17 cellular contexts compared by ENCODE assay signal in genomic region chr19:7213628-7214328, GRCh38.
DNase-seq lines count a peak whose midpoint lies in the region; ATAC-seq, FAIRE-seq and TF ChIP-seq lines count a peak whose summit lies in the region.
"Had no signal": no experiment of that assay in that cellular context is flagged by ENCODE, and none has a peak within 500 bp of the region (broad histone marks: within the 10 kb centered on the region; RNA-seq: fewer than 3 reads in every experiment).

No MANE protein-coding gene starts in this region.

- POLR2A ChIA-PET in activated CD8-positive, alpha-beta T cell treated with anti-CD3 and anti-CD28 coated beads for 36 hours (lab: Charles Lee), result no interaction called here
- POLR2A ChIA-PET in activated CD8-positive, alpha-beta T cell treated with anti-CD3 and anti-CD28 coated beads, Interleukin-2, amount 10 ng/mL, durations not matched to agents 7 days and 5 days (lab: Charles Lee), result no interaction called here

- H3K9ac ChIP-seq in colonic mucosa (ENCODE audit: low read depth in 2 of 2, low read length in 2 of 2), result no peak overlapping the region

- H3K4me1 ChIP-seq in pancreas, result peaks cover 33 to 55% (median 53%) of the 10 kb centered on the region in 3 donors
- H3K4me1 ChIP-seq in colonic mucosa, result no peaks in the 10 kb centered on the region

- CTCF ChIA-PET in activated CD8-positive, alpha-beta T cell treated with anti-CD3 and anti-CD28 coated beads for 36 hours (lab: Charles Lee), result no interaction called here
- CTCF ChIA-PET in activated CD8-positive, alpha-beta T cell treated with anti-CD3 and anti-CD28 coated beads, Interleukin-2, amount 10 ng/mL, durations not matched to agents 7 days and 5 days (lab: Charles Lee), result no interaction called here

- no peaks in the 10 kb centered on the region for H3K27me3 Mint-ChIP-seq in activated CD8-positive, alpha-beta T cell treated with anti-CD3 and anti-CD28 coated beads for 36 hours
- peaks cover 7% of the 10 kb centered on the region for H3K27me3 Mint-ChIP-seq in activated CD8-positive, alpha-beta T cell treated with anti-CD3 and anti-CD28 coated beads, Interleukin-2, amount 10 ng/mL, durations not matched to agents 7 days and 5 days (ENCODE audit: low read depth)

- no peak for TF ChIP-seq CTCF in activated CD8-positive, alpha-beta T cell treated with anti-CD3 and anti-CD28 coated beads for 36 hours (IDR thresholded peaks at IDR 0.05)
- TF ChIP-seq CTCF in bronchial epithelial cell (IDR thresholded peaks at IDR 0.05; ENCODE audit: insufficient read depth, low read length, severe bottlenecking), result no peak
- no peak for TF ChIP-seq CTCF in pancreas (IDR thresholded peaks at IDR 0.05)
- no peak for TF ChIP-seq CTCF in colonic mucosa (IDR thresholded peaks at IDR 0.05)

- intact Hi-C loops in activated CD8-positive, alpha-beta T cell treated with anti-CD3 and anti-CD28 coated beads for 36 hours (cut with micrococcal nuclease), result no loop called here
- intact Hi-C loops in pancreas (cut with DNase I), result loop anchor here in 1 of 3 donors (5.0 kb wide), 1 partner anchor 79 kb away; the partner anchor contains the start of gene INSR
- intact Hi-C loops in colonic mucosa (cut with DNase I), result no loop called here

- no peak overlapping the region for H3K4me3 Mint-ChIP-seq in activated CD8-positive, alpha-beta T cell treated with anti-CD3 and anti-CD28 coated beads for 36 hours
- H3K4me3 Mint-ChIP-seq in activated CD8-positive, alpha-beta T cell treated with anti-CD3 and anti-CD28 coated beads, Interleukin-2, amount 10 ng/mL, durations not matched to agents 7 days and 5 days, result no peak overlapping the region
- H3K4me3 Mint-ChIP-seq: activated naive CD8-positive, alpha-beta T cell; natural killer cell treated with Interleukin-12 subunit alpha and Interleukin-12 subunit beta and Interleukin-15 and Interleukin-18, amount 100 ng/mL, for 72 hours had no signal

- no peak for TF ChIP-seq POLR2A in GM12892 (IDR thresholded peaks at IDR 0.05; ENCODE audit: low read depth, low read length)

- peaks cover 34% of the 10 kb centered on the region for H3K4me1 Mint-ChIP-seq in activated CD8-positive, alpha-beta T cell treated with anti-CD3 and anti-CD28 coated beads for 36 hours (ENCODE audit: low read depth)
- no peaks in the 10 kb centered on the region for H3K4me1 Mint-ChIP-seq in activated CD8-positive, alpha-beta T cell treated with anti-CD3 and anti-CD28 coated beads, Interleukin-2, amount 10 ng/mL, durations not matched to agents 7 days and 5 days (ENCODE audit: low read depth)

- FAIRE-seq in GM12892 (lab: Jason Lieb, UNC) (peak; percentile 84), bronchial epithelial cell (lab: Jason Lieb, UNC) (no peak), pancreas (lab: Jason Lieb, UNC) (no peak)
- FAIRE-seq: urothelium cell line had no signal

- no peak overlapping the region for H3K27ac Mint-ChIP-seq in activated CD8-positive, alpha-beta T cell treated with anti-CD3 and anti-CD28 coated beads for 36 hours
- H3K27ac Mint-ChIP-seq in activated CD8-positive, alpha-beta T cell treated with anti-CD3 and anti-CD28 coated beads, Interleukin-2, amount 10 ng/mL, durations not matched to agents 7 days and 5 days, result no peak overlapping the region
- H3K27ac Mint-ChIP-seq: activated naive CD8-positive, alpha-beta T cell; natural killer cell treated with Interleukin-12 subunit alpha and Interleukin-12 subunit beta and Interleukin-15 and Interleukin-18, amount 100 ng/mL, for 72 hours had no signal

- peak; percentile 32 for DNase-seq in activated CD8-positive, alpha-beta T cell treated with anti-CD3 and anti-CD28 coated beads for 36 hours
- DNase-seq in activated CD8-positive, alpha-beta T cell treated with anti-CD3 and anti-CD28 coated beads, Interleukin-2, amount 10 ng/mL, durations not matched to agents 7 days and 5 days, result no peak
- no peak for DNase-seq in GM12892 (ENCODE audit: insufficient read length)
- DNase-seq in bronchial epithelial cell (ENCODE audit: low read depth), result peak; percentile 11
- DNase-seq in pancreas, result peak in 1 of 6 donors; percentile 27
- DNase-seq in colonic mucosa, result no peak
- DNase-seq: activated CD8-positive, alpha-beta memory T cell treated with anti-CD3 and anti-CD28 coated beads, Interleukin-2, amount 50 U/mL, for 4 hours; effector CD4-positive, alpha-beta T cell; head of caudate nucleus; NCI-H2029; Right ventricle myocardium superior; T-helper 2 cell had no signal

- no peaks in the 10 kb centered on the region for H3K36me3 Mint-ChIP-seq in activated CD8-positive, alpha-beta T cell treated with anti-CD3 and anti-CD28 coated beads for 36 hours (ENCODE audit: low read depth)
- no peaks in the 10 kb centered on the region for H3K36me3 Mint-ChIP-seq in activated CD8-positive, alpha-beta T cell treated with anti-CD3 and anti-CD28 coated beads, Interleukin-2, amount 10 ng/mL, durations not matched to agents 7 days and 5 days (ENCODE audit: low read depth)
- H3K36me3 Mint-ChIP-seq: activated naive CD8-positive, alpha-beta T cell; natural killer cell treated with Interleukin-12 subunit alpha and Interleukin-12 subunit beta and Interleukin-15 and Interleukin-18, amount 100 ng/mL, for 72 hours had no signal

- 58 to 61% methylated on average over 14 of the region's 14 CpGs for WGBS in pancreas, 2 donors

- H3K9me3 ChIP-seq in pancreas (no peaks in the 10 kb centered on the region), colonic mucosa (no peaks in the 10 kb centered on the region)

- no peaks in the 10 kb centered on the region for H3K27me3 ChIP-seq in bronchial epithelial cell (ENCODE audit: control insufficient read depth, insufficient read depth, low read length)
- H3K27me3 ChIP-seq in pancreas, result no peaks in the 10 kb centered on the region
- no peaks in the 10 kb centered on the region for H3K27me3 ChIP-seq in colonic mucosa

- H3K36me3 ChIP-seq in bronchial epithelial cell (ENCODE audit: control insufficient read depth, insufficient read depth, low read length) (no peaks in the 10 kb centered on the region), pancreas (no peaks in the 10 kb centered on the region), colonic mucosa (no peaks in the 10 kb centered on the region)

- H3K27ac ChIP-seq in pancreas, result peak overlapping the region; percentile 22 to 93 (median 79)
- H3K27ac ChIP-seq in colonic mucosa, result no peak overlapping the region

- H3K4me3 ChIP-seq in bronchial epithelial cell (ENCODE audit: low read depth, low read length) (no peak overlapping the region), pancreas (no peak overlapping the region), colonic mucosa (no peak overlapping the region)

- no peaks in the 10 kb centered on the region for H3K9me3 Mint-ChIP-seq in activated CD8-positive, alpha-beta T cell treated with anti-CD3 and anti-CD28 coated beads for 36 hours
- no peaks in the 10 kb centered on the region for H3K9me3 Mint-ChIP-seq in activated CD8-positive, alpha-beta T cell treated with anti-CD3 and anti-CD28 coated beads, Interleukin-2, amount 10 ng/mL, durations not matched to agents 7 days and 5 days (ENCODE audit: insufficient read depth)
- H3K9me3 Mint-ChIP-seq: natural killer cell treated with Interleukin-12 subunit alpha and Interleukin-12 subunit beta and Interleukin-15 and Interleukin-18, amount 100 ng/mL, for 72 hours had no signal

- no peak for ATAC-seq in activated CD8-positive, alpha-beta T cell treated with anti-CD3 and anti-CD28 coated beads for 36 hours
- no peak for ATAC-seq in activated CD8-positive, alpha-beta T cell treated with anti-CD3 and anti-CD28 coated beads, Interleukin-2, amount 10 ng/mL, durations not matched to agents 7 days and 5 days
- ATAC-seq in pancreas (peak in 1 of 4 donors; percentile 0), GM21717 (IDR thresholded peaks at IDR 0.05; ENCODE audit: unreplicated experiment) (no peak), HG03469 (IDR thresholded peaks at IDR 0.05; ENCODE audit: unreplicated experiment) (no peak)
- ATAC-seq: natural killer cell treated with Interleukin-12 subunit alpha and Interleukin-12 subunit beta and Interleukin-15 and Interleukin-18, amount 100 ng/mL, for 72 hours had no signal

Comparison
In these comparisons a context has a peak if more than half of its experiments do, and no peak if none do; other contexts are left out.
1. DNase-seq: peak in activated CD8-positive, alpha-beta T cell treated with anti-CD3 and anti-CD28 coated beads for 36 hours (single experiment) and bronchial epithelial cell (single experiment); none in activated CD8-positive, alpha-beta T cell treated with anti-CD3 and anti-CD28 coated beads, Interleukin-2, amount 10 ng/mL, durations not matched to agents 7 days and 5 days (single experiment), GM12892 (single experiment) and colonic mucosa (single experiment).